ENCODE assay signal across 31 cellular contexts in the genomic region with DNA sequence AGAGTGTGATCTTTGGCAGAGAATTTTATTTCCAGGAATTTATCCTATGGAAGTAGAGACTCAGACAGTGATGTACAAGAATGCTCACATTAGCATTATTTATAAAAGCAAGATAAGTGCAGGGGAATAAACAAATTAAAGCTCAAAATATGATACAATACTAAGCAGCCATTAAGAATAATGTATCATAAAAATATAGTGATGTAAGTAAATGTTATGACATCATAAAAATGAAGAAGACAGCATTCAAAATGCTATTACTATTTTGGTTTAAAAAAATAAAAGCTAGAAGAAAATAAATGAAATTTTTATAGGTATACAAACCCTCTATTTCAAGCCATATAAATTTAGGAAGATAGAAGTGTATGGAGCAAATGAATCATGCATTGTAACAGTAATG. TPM values are rescaled to one million over a fixed set of nuclear protein-coding genes. Genes with fewer than 3 reads are reported as not detected.
"Had no signal": no experiment of that assay in that cellular context is flagged by ENCODE, and none has a peak within 500 bp of the region (broad histone marks: within the 10 kb centered on the region; RNA-seq: fewer than 3 reads in every experiment).

No MANE protein-coding gene starts in this region.

- H3K36me3 ChIP-seq: brain microvascular endothelial cell, esophagus muscularis mucosa, gastroesophageal sphincter, heart right ventricle had no signal

- H3K9me3 ChIP-seq: esophagus muscularis mucosa, gastroesophageal sphincter, heart right ventricle had no signal

- H3K4me3 ChIP-seq: coronary artery, dorsolateral prefrontal cortex, esophagus muscularis mucosa, gastroesophageal sphincter, heart right ventricle had no signal

- ATAC-seq: activated CD4-positive, alpha-beta T cell treated with anti-CD3 and anti-CD28 coated beads for 36 hours; activated naive CD4-positive, alpha-beta T cell treated with anti-CD3 and anti-CD28 coated beads, Interleukin-2, amount 50 U/mL, for 72 hours; activated T-cell treated with anti-CD3 and anti-CD28 coated beads, Interleukin-2, amount 50 U/mL, for 72 hours; gastroesophageal sphincter; heart right ventricle had no signal

- H3K27ac ChIP-seq: brain microvascular endothelial cell, coronary artery, dorsolateral prefrontal cortex, esophagus muscularis mucosa, gastroesophageal sphincter, heart right ventricle had no signal

- H3K27me3 ChIP-seq: brain microvascular endothelial cell, dorsolateral prefrontal cortex, esophagus muscularis mucosa, gastroesophageal sphincter, heart right ventricle had no signal

- DNase-seq: activated CD4-positive, alpha-beta memory T cell treated with anti-CD3 and anti-CD28 coated beads for 36 hours; activated CD4-positive, alpha-beta T cell treated with anti-CD3 and anti-CD28 coated beads for 36 hours; activated CD4-positive, alpha-beta T cell treated with anti-CD3 and anti-CD28 coated beads, Interleukin-2, amount 10 ng/mL, durations not matched to agents 24 days and 14 days; activated CD4-positive, CD25-positive, alpha-beta regulatory T cell; activated CD4-positive, CD25-positive, alpha-beta regulatory T cell treated with anti-CD3 and anti-CD28 coated beads, Interleukin-2, amount 50 U/mL, for 72 hours; activated CD8-positive, alpha-beta memory T cell treated with anti-CD3 and anti-CD28 coated beads, Interleukin-2, amount 50 U/mL, for 48 hours; activated gamma-delta T cell; activated naive CD4-positive, alpha-beta T cell; activated naive CD4-positive, alpha-beta T cell treated with anti-CD3 and anti-CD28 coated beads, Interleukin-2, amount 10 ng/mL, durations not matched to agents 7 days and 5 days; activated naive CD8-positive, alpha-beta T cell treated with anti-CD3 and anti-CD28 coated beads, Interleukin-2, amount 10 ng/mL, durations not matched to agents 7 days and 5 days; activated T-cell treated with anti-CD3 and anti-CD28 coated beads for 4 hours; activated T-cell treated with anti-CD3 and anti-CD28 coated beads, Interleukin-2, amount 50 U/mL, for 24 hours; activated T-cell treated with anti-CD3 and anti-CD28 coated beads, Interleukin-2, amount 50 U/mL, for 72 hours; brain microvascular endothelial cell; dorsolateral prefrontal cortex; effector memory CD4-positive, alpha-beta T cell; endodermal cell; erythroblast; foreskin melanocyte; heart right ventricle; T-helper 2 cell had no signal

- FAIRE-seq: astrocyte, bronchial epithelial cell had no signal

- H3K4me1 ChIP-seq: esophagus muscularis mucosa, gastroesophageal sphincter, heart right ventricle had no signal

RNA-seq across cellular contexts. Expression of a gene that starts 17.1 kb away (rescaled TPM):
- total RNA-seq: activated CD4-positive, alpha-beta memory T cell treated with anti-CD3 and anti-CD28 coated beads for 36 hours; activated CD4-positive, alpha-beta T cell treated with anti-CD3 and anti-CD28 coated beads for 36 hours; activated CD4-positive, alpha-beta T cell treated with anti-CD3 and anti-CD28 coated beads, Interleukin-2, amount 10 ng/mL, durations not matched to agents 24 days and 14 days; activated naive CD4-positive, alpha-beta T cell treated with anti-CD3 and anti-CD28 coated beads, Interleukin-2, amount 50 U/mL, for 72 hours; activated naive CD8-positive, alpha-beta T cell treated with anti-CD3 and anti-CD28 coated beads, Interleukin-2, amount 10 ng/mL, durations not matched to agents 7 days and 5 days; activated T-cell treated with anti-CD3 and anti-CD28 coated beads, Interleukin-2, amount 50 U/mL, for 72 hours; astrocyte; bronchial epithelial cell; cardiac septum; dorsolateral prefrontal cortex; endodermal cell; glomerular endothelial cell; T-helper 1 cell treated with Interleukin-12 subunit alpha and Interleukin-12 subunit beta and Interleukin-4 antibody, amounts not matched to agents 30 ng/mL and 1 ng/mL, for 36 hours had no signal

RNA-seq across cellular contexts. Expression of a gene that starts 17.2 kb away (rescaled TPM):
- total RNA-seq: activated CD4-positive, alpha-beta memory T cell treated with anti-CD3 and anti-CD28 coated beads for 36 hours; activated CD4-positive, alpha-beta T cell treated with anti-CD3 and anti-CD28 coated beads for 36 hours; activated CD4-positive, alpha-beta T cell treated with anti-CD3 and anti-CD28 coated beads, Interleukin-2, amount 10 ng/mL, durations not matched to agents 24 days and 14 days; activated naive CD4-positive, alpha-beta T cell treated with anti-CD3 and anti-CD28 coated beads, Interleukin-2, amount 50 U/mL, for 72 hours; activated naive CD8-positive, alpha-beta T cell treated with anti-CD3 and anti-CD28 coated beads, Interleukin-2, amount 10 ng/mL, durations not matched to agents 7 days and 5 days; activated T-cell treated with anti-CD3 and anti-CD28 coated beads, Interleukin-2, amount 50 U/mL, for 72 hours; astrocyte; bronchial epithelial cell; cardiac septum; cerebellum; dorsolateral prefrontal cortex; endodermal cell; esophagus muscularis mucosa; gastroesophageal sphincter; glomerular endothelial cell; heart right ventricle; T-helper 1 cell treated with Interleukin-12 subunit alpha and Interleukin-12 subunit beta and Interleukin-4 antibody, amounts not matched to agents 30 ng/mL and 1 ng/mL, for 36 hours had no signal
- polyA plus RNA-seq: heart right ventricle had no signal
